21 cellular contexts compared by ENCODE assay signal in the genomic region with DNA sequence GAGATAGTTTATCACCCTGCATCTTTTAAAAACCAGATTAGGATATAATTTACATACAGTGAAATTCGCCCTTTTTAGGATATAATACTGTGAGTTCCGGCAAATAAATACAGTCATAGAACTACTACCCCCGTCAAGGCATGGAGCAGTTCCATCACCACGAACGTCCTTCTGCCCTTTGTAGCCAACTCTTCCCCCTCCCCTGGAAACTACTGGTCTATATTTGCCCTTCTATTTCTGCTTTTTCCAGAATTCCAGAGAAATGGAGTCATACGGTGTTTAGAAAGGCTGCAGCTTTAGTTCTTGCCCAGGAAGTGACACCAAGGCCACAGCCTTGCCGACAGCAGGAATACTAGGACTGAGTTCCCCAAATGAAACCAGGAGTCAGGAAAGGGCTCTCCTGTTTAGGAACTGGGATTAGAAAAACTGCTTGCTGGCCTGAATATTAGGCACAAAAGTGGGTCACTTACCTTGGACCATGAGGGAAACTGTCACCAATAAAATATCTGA.
"Had no signal": no experiment of that assay in that cellular context is flagged by ENCODE, and none has a peak within 500 bp of the region (broad histone marks: within the 10 kb centered on the region; RNA-seq: fewer than 3 reads in every experiment).

No MANE protein-coding gene starts in this region.

- H3K27me3 ChIP-seq: gastroesophageal sphincter, heart right ventricle, transverse colon had no signal

- H3K27ac ChIP-seq: gastroesophageal sphincter, SK-N-MC, transverse colon had no signal

- H3K4me3 ChIP-seq: coronary artery, gastroesophageal sphincter, heart right ventricle, SK-N-MC, transverse colon had no signal

- ATAC-seq: activated CD4-positive, alpha-beta T cell treated with anti-CD3 and anti-CD28 coated beads for 36 hours; activated T-helper 17 cell treated with anti-CD3 and anti-CD28 coated beads, Interleukin-2, amount 50 U/mL, for 72 hours; gastroesophageal sphincter; naive thymus-derived CD8-positive, alpha-beta T cell; stimulated activated naive CD8-positive, alpha-beta T cell treated with anti-CD3 and anti-CD28 coated beads, Interleukin-15, Interleukin-2, amounts not matched to agents 100 U/mL and 50 U/mL, for 24 hours; WTC11 had no signal

- DNase-seq: activated CD4-positive, alpha-beta T cell treated with anti-CD3 and anti-CD28 coated beads for 36 hours; activated CD4-positive, alpha-beta T cell treated with anti-CD3 and anti-CD28 coated beads, Interleukin-2, amount 50 U/mL, for 48 hours; activated naive CD4-positive, alpha-beta T cell; activated naive CD8-positive, alpha-beta T cell treated with anti-CD3 and anti-CD28 coated beads, Interleukin-2, amount 10 ng/mL, durations not matched to agents 7 days and 5 days; activated T-cell treated with anti-CD3 and anti-CD28 coated beads, Interleukin-2, amount 50 U/mL, for 1 hour; amygdala; effector CD4-positive, alpha-beta T cell; heart right ventricle; immature natural killer cell; left ventricle myocardium superior; naive thymus-derived CD8-positive, alpha-beta T cell; posterior cingulate gyrus; retina; stimulated activated naive CD8-positive, alpha-beta T cell treated with anti-CD3 and anti-CD28 coated beads, Interleukin-15, Interleukin-2, amounts not matched to agents 100 U/mL and 50 U/mL, for 24 hours; transverse colon had no signal

- H3K36me3 ChIP-seq: gastroesophageal sphincter, heart right ventricle, transverse colon had no signal

- H3K4me1 ChIP-seq: gastroesophageal sphincter, transverse colon had no signal

- H3K9me3 ChIP-seq: transverse colon had no signal

- FAIRE-seq: TTC549 had no signal
